8 cellular contexts compared by ENCODE assay signal in genomic region chr3:196537319-196537984, GRCh38. TPM values are rescaled to one million over a fixed set of nuclear protein-coding genes. Genes with fewer than 3 reads are reported as not detected.
DNase-seq lines count a peak whose midpoint lies in the region; ATAC-seq, FAIRE-seq and TF ChIP-seq lines count a peak whose summit lies in the region.

No MANE protein-coding gene starts in this region.

- in situ Hi-C loops in ACHN (cut with HindIII; ENCODE audit: low pct_ligation_motif_present, low pct_unique_long_range_greater_than_20kb, low sequenced_read_pairs) (no loop called here), K562 (cut with MboI) (loop anchor here (10.0 kb wide), 1 partner anchor 647 kb away; no protein-coding TSS in a partner anchor)

- H3K79me2 ChIP-seq in K562 (ENCODE audit: control insufficient read depth, insufficient read depth, low read length): no peaks in the 10 kb centered on the region

- H3K36me3 ChIP-seq in K562 (ENCODE audit: control insufficient read depth, insufficient read depth, low read length) (no peaks in the 10 kb centered on the region), lower lobe of right lung (no peaks in the 10 kb centered on the region)

- TF ChIP-seq EP300 in K562 (IDR thresholded peaks at IDR 0.05; ENCODE audit: low read length): no peak

- CTCF ChIA-PET in K562 (lab: Yijun Ruan, JAX; ENCODE audit: low intra/inter-chr PET ratio): no interaction called here

- H3K27ac ChIP-seq in K562 (ENCODE audit: extremely low read depth, low read depth, low read length) (no peak overlapping the region), lower lobe of right lung (no peak overlapping the region)

- H3K4me1 ChIP-seq in K562 (replicated peaks in 1 of 2; ENCODE audit: control insufficient read depth in 2 of 2, insufficient read depth in 2 of 2, low read length in 2 of 2) (peaks cover 4 to 13% of the 10 kb centered on the region in 2 experiments; a peak in 2 of 5 replicates), lower lobe of right lung (no peaks in the 10 kb centered on the region)

- no peaks in the 10 kb centered on the region for H4K20me1 ChIP-seq in K562 (replicated peaks; ENCODE audit: control insufficient read depth, insufficient read depth, low read length)

- H3K4me2 ChIP-seq in K562 (ENCODE audit: insufficient read depth, low read length): peak overlapping the region; percentile 35; the same call in 1 of the 2 replicates

- peak overlapping the region; percentile 88 for H2AFZ ChIP-seq in K562 (ENCODE audit: low read depth, low read length)

- peak; percentile 9 for DNase-seq in ACHN
- peak; percentile 67 for DNase-seq in GM20000 (ENCODE audit: low spot score)
- peak; percentile 22 for DNase-seq in T-helper 22 cell (ENCODE audit: low read depth)
- peak; percentile 32 to 44 (median 39) for DNase-seq in K562 (ENCODE audit: extremely low read depth in 1 of 4, low spot score in 3 of 4)
- DNase-seq in lower lobe of right lung: no peak
- peak; percentile 21 to 43 for DNase-seq in stimulated activated CD8-positive, alpha-beta memory T cell treated with anti-CD3 and anti-CD28 coated beads, Interleukin-4, amount 100 ng/mL, for 4 hours (ENCODE audit: low read depth in 2 of 2, low spot score in 1 of 2)
- no peak for DNase-seq in kidney tubule cell (ENCODE audit: low spot score)
- DNase-seq in globus pallidus (ENCODE audit: low spot score): no peak

- H3K27me3 ChIP-seq in K562 (ENCODE audit: control insufficient read depth in 2 of 2, insufficient read depth in 2 of 2, low read length in 2 of 2) (no peaks in the 10 kb centered on the region), lower lobe of right lung (ENCODE audit: low read depth) (no peaks in the 10 kb centered on the region)

- H3K4me3 ChIP-seq in K562 (no peak overlapping the region), lower lobe of right lung (no peak overlapping the region)

- H3K9me3 ChIP-seq in K562 (replicated peaks; ENCODE audit: control insufficient read depth, insufficient read depth, low read depth, low read length) (no peaks in the 10 kb centered on the region), lower lobe of right lung (no peaks in the 10 kb centered on the region)

- FAIRE-seq in K562 (lab: Jason Lieb, UNC): peak; percentile 40

- H3K9me1 ChIP-seq in K562 (ENCODE audit: control insufficient read depth, insufficient read depth, low read length): no peaks in the 10 kb centered on the region

- ATAC-seq in K562 (peak; percentile 45), lower lobe of right lung (no peak)

- POLR2A ChIA-PET in K562 (lab: Yijun Ruan, JAX): no interaction called here

- no TSS peak for BruUV-seq in K562 (replicated peaks; lab: Mats Ljungman, UMichigan)

- WGBS in K562 (ENCODE audit: insufficient coverage, low coverage, missing lambda C conversion rate): 26% methylated on average over 12 of the region's 18 CpGs

- TF ChIP-seq RAD21 in K562 (CRISPR knock-in tag; conservative IDR thresholded peaks at IDR 0.05 in 1 of 2, IDR thresholded peaks at IDR 0.05 in 1 of 2): peak; percentile 30 to 61

- TF ChIP-seq CTCF in GM20000 (IDR thresholded peaks at IDR 0.05; ENCODE audit: extremely low read depth, missing control alignments): peak; percentile 31
- peak; percentile 31 to 64 (median 62); a peak in 4 of 6 replicates for TF ChIP-seq CTCF in K562 (IDR thresholded peaks at IDR 0.05 in 2 of 3, conservative IDR thresholded peaks at IDR 0.05 in 1 of 3; ENCODE audit: insufficient read depth in 2 of 3, low read depth in 1 of 3, low read length in 3 of 3)
- TF ChIP-seq CTCF in lower lobe of right lung (IDR thresholded peaks at IDR 0.05): peak; percentile 55

- no peak for TF ChIP-seq POLR2A in K562 (conservative IDR thresholded peaks at IDR 0.05)

- no peak overlapping the region for H3K9ac ChIP-seq in K562 (ENCODE audit: insufficient read depth in 1 of 2, low read depth in 2 of 2, low read length in 2 of 2)

- intact Hi-C loops in K562 (cut with micrococcal nuclease) (no loop called here), lower lobe of right lung (cut with DNase I) (no loop called here)

RNA-seq across cellular contexts. Expression of gene SMCO1, which starts 22.3 kb away (rescaled TPM):
- total RNA-seq in K562 (2011; cell fraction: chromatin; rRNA removed; ENCODE audit: low replicate concordance): 0.21 TPM in 1 of 2 replicates, not detected in the other
- not detected in 2 replicates for total RNA-seq in K562 (2011; cell fraction: nucleolus; rRNA removed)
- total RNA-seq in K562 (2011; cell fraction: nucleoplasm; rRNA removed): not detected in 2 replicates
- total RNA-seq in K562 (2014; rRNA removed) (0.05 TPM in 1 of 2 replicates, not detected in the other), K562 (2014; rRNA removed; fragmentation: Illumina TruSeq; extraction: Trizol) (0.13 TPM in 1 of 2 replicates, not detected in the other), K562 (2015; rRNA removed; fragmentation: Illumina TruSeq; extraction: Trizol) (not detected in 2 replicates), K562 (2021) (0.20 TPM in 1 of 2 replicates, not detected in the other), lower lobe of right lung (not detected)
- polyA plus RNA-seq in K562 (2011; rRNA removed) (0.05 TPM in 1 of 2 replicates, not detected in the other), K562 (2014; fragmentation: Illumina TruSeq; extraction: Trizol) (0.08 and 0.10 TPM in 2 replicates), K562 (2014; fragmentation: Nextera tagmentation; extraction: Ambion mirVana) (under 1 TPM; 0.14 to 0.35 TPM), K562 (2014; rRNA removed) (0.05 TPM in 1 of 2 replicates, not detected in the other)
- polyA plus RNA-seq in K562 (2011; cell fraction: cytosol; rRNA removed): 0.04 TPM in 1 of 2 replicates, not detected in the other
- polyA plus RNA-seq in K562 (2011; cell fraction: nucleus; rRNA removed): not detected in 2 replicates
- polyA plus RNA-seq in K562 (2012): 0.07 and 0.09 TPM in 2 replicates
- not detected in 2 replicates for polyA minus RNA-seq in K562 (2011; rRNA and poly(A)+ RNA removed)
- not detected in 2 replicates for polyA minus RNA-seq in K562 (2011; cell fraction: cytosol; rRNA and poly(A)+ RNA removed)
- polyA minus RNA-seq in K562 (2011; cell fraction: nucleus; rRNA and poly(A)+ RNA removed): not detected in 2 replicates

RNA-seq across cellular contexts. Expression of gene WDR53, which starts 30.9 kb away (rescaled TPM):
- 12.4 and 21.6 TPM in 2 replicates for total RNA-seq in K562 (2011; cell fraction: chromatin; rRNA removed; ENCODE audit: low replicate concordance)
- total RNA-seq in K562 (2011; cell fraction: nucleolus; rRNA removed): 5.2 and 8.3 TPM in 2 replicates
- 10.3 and 12.6 TPM in 2 replicates for total RNA-seq in K562 (2011; cell fraction: nucleoplasm; rRNA removed)
- total RNA-seq in K562 (2014; rRNA removed) (10.9 and 13.0 TPM in 2 replicates), K562 (2014; rRNA removed; fragmentation: Illumina TruSeq; extraction: Trizol) (20.9 and 23.9 TPM in 2 replicates), K562 (2015; rRNA removed; fragmentation: Illumina TruSeq; extraction: Trizol) (19.3 and 19.6 TPM in 2 replicates), K562 (2021) (14.6 and 15.9 TPM in 2 replicates), lower lobe of right lung (9.5 TPM)
- polyA plus RNA-seq in K562 (2011; rRNA removed) (11.6 and 16.7 TPM in 2 replicates), K562 (2014; fragmentation: Illumina TruSeq; extraction: Trizol) (21.9 and 22.2 TPM in 2 replicates), K562 (2014; fragmentation: Nextera tagmentation; extraction: Ambion mirVana) (10 to 100 TPM; 21.6 to 34.5 TPM), K562 (2014; rRNA removed) (21.4 and 23.8 TPM in 2 replicates)
- 6.0 and 10.4 TPM in 2 replicates for polyA plus RNA-seq in K562 (2011; cell fraction: cytosol; rRNA removed)
- polyA plus RNA-seq in K562 (2011; cell fraction: nucleus; rRNA removed): 6.8 and 8.3 TPM in 2 replicates
- polyA plus RNA-seq in K562 (2012): 14.7 and 19.2 TPM in 2 replicates
- 16.8 and 17.7 TPM in 2 replicates for polyA minus RNA-seq in K562 (2011; rRNA and poly(A)+ RNA removed)
- polyA minus RNA-seq in K562 (2011; cell fraction: cytosol; rRNA and poly(A)+ RNA removed): 4.5 and 4.8 TPM in 2 replicates
- 2.6 and 3.2 TPM in 2 replicates for polyA minus RNA-seq in K562 (2011; cell fraction: nucleus; rRNA and poly(A)+ RNA removed)

RNA-seq across cellular contexts. Expression of gene FBXO45, which starts 31.0 kb away (rescaled TPM):
- 9.1 and 31.6 TPM in 2 replicates for total RNA-seq in K562 (2011; cell fraction: chromatin; rRNA removed; ENCODE audit: low replicate concordance)
- total RNA-seq in K562 (2011; cell fraction: nucleolus; rRNA removed): 6.2 and 7.5 TPM in 2 replicates
- total RNA-seq in K562 (2011; cell fraction: nucleoplasm; rRNA removed): 11.7 and 16.8 TPM in 2 replicates
- total RNA-seq in K562 (2014; rRNA removed) (25.4 and 28.9 TPM in 2 replicates), K562 (2014; rRNA removed; fragmentation: Illumina TruSeq; extraction: Trizol) (52.8 and 56.1 TPM in 2 replicates), K562 (2015; rRNA removed; fragmentation: Illumina TruSeq; extraction: Trizol) (41.0 and 44.3 TPM in 2 replicates), K562 (2021) (33.3 and 37.0 TPM in 2 replicates), lower lobe of right lung (7.3 TPM)
- polyA plus RNA-seq in K562 (2011; rRNA removed) (25.7 and 38.6 TPM in 2 replicates), K562 (2014; fragmentation: Illumina TruSeq; extraction: Trizol) (31.9 and 39.7 TPM in 2 replicates), K562 (2014; fragmentation: Nextera tagmentation; extraction: Ambion mirVana) (10 to 100 TPM; 15.2 to 17.2 TPM), K562 (2014; rRNA removed) (26.5 and 28.3 TPM in 2 replicates)
- 6.1 and 11.0 TPM in 2 replicates for polyA plus RNA-seq in K562 (2011; cell fraction: cytosol; rRNA removed)
- polyA plus RNA-seq in K562 (2011; cell fraction: nucleus; rRNA removed): 5.6 and 8.1 TPM in 2 replicates
- polyA plus RNA-seq in K562 (2012): 17.9 and 26.4 TPM in 2 replicates
- 48.5 and 48.9 TPM in 2 replicates for polyA minus RNA-seq in K562 (2011; rRNA and poly(A)+ RNA removed)
- polyA minus RNA-seq in K562 (2011; cell fraction: cytosol; rRNA and poly(A)+ RNA removed): 12.7 and 16.2 TPM in 2 replicates
- polyA minus RNA-seq in K562 (2011; cell fraction: nucleus; rRNA and poly(A)+ RNA removed): 4.3 and 6.6 TPM in 2 replicates

RNA-seq across cellular contexts. Expression of gene RNF168, which starts 33.9 kb away (rescaled TPM):
- 71.2 and 77.5 TPM in 2 replicates for total RNA-seq in K562 (2011; cell fraction: chromatin; rRNA removed; ENCODE audit: low replicate concordance)
- 28.5 and 36.1 TPM in 2 replicates for total RNA-seq in K562 (2011; cell fraction: nucleolus; rRNA removed)
- 34.3 and 37.7 TPM in 2 replicates for total RNA-seq in K562 (2011; cell fraction: nucleoplasm; rRNA removed)
- total RNA-seq in K562 (2014; rRNA removed) (20.1 and 22.6 TPM in 2 replicates), K562 (2014; rRNA removed; fragmentation: Illumina TruSeq; extraction: Trizol) (32.1 and 34.4 TPM in 2 replicates), K562 (2015; rRNA removed; fragmentation: Illumina TruSeq; extraction: Trizol) (29.7 and 29.8 TPM in 2 replicates), K562 (2021) (29.0 and 31.8 TPM in 2 replicates), lower lobe of right lung (24.3 TPM)
- polyA plus RNA-seq in K562 (2011; rRNA removed) (9.3 and 10.8 TPM in 2 replicates), K562 (2014; fragmentation: Illumina TruSeq; extraction: Trizol) (14.6 and 16.6 TPM in 2 replicates), K562 (2014; fragmentation: Nextera tagmentation; extraction: Ambion mirVana) (1 to 10 TPM; 6.0 to 8.3 TPM), K562 (2014; rRNA removed) (12.3 and 13.9 TPM in 2 replicates)
- 5.0 and 8.8 TPM in 2 replicates for polyA plus RNA-seq in K562 (2011; cell fraction: cytosol; rRNA removed)
- 11.0 and 11.1 TPM in 2 replicates for polyA plus RNA-seq in K562 (2011; cell fraction: nucleus; rRNA removed)
- polyA plus RNA-seq in K562 (2012): 13.2 and 15.1 TPM in 2 replicates
- 37.7 and 51.3 TPM in 2 replicates for polyA minus RNA-seq in K562 (2011; rRNA and poly(A)+ RNA removed)
- polyA minus RNA-seq in K562 (2011; cell fraction: cytosol; rRNA and poly(A)+ RNA removed): 22.4 and 30.3 TPM in 2 replicates
- 10.8 and 25.4 TPM in 2 replicates for polyA minus RNA-seq in K562 (2011; cell fraction: nucleus; rRNA and poly(A)+ RNA removed)

Comparison
In these comparisons a context has a peak if more than half of its experiments do, and no peak if none do; other contexts are left out.
1. DNase-seq: peak in ACHN (single experiment), GM20000 (single experiment), T-helper 22 cell (single experiment), K562 (4 of 4) and stimulated activated CD8-positive, alpha-beta memory T cell treated with anti-CD3 and anti-CD28 coated beads, Interleukin-4, amount 100 ng/mL, for 4 hours (2 of 2); none in lower lobe of right lung (single experiment), kidney tubule cell (single experiment) and globus pallidus (single experiment).
2. Peak in every context shown above with its lines, with median percentiles within 50 percentile points of each other: CTCF ChIP-seq.